In genomic region chr6:101079696-101080270, GRCh38 we compare ENCODE assay signal across 1 cellular context.
A peak's percentile ranks its signal among the peaks of the same experiment; 100 is the strongest.
TF ChIP-seq lines count a peak whose summit lies in the region.

No MANE protein-coding gene starts in this region.

TF ChIP-seq in SK-N-SH treated with all-trans-retinoic acid at 6 μM for 48 hours, 23 proteins besides CTCF, POLR2A, EP300 and RAD21 (continued from another document):
- no peak for TF ChIP-seq ESRRG (CRISPR knock-in tag; IDR thresholded peaks at IDR 0.05)
- TF ChIP-seq ZFP30 (CRISPR knock-in tag; IDR thresholded peaks at IDR 0.05): peak; percentile 93
- TF ChIP-seq BACH2 (CRISPR knock-in tag; IDR thresholded peaks at IDR 0.05; ENCODE audit: borderline replicate concordance): no peak
- no peak for TF ChIP-seq SNAI2 (CRISPR knock-in tag; IDR thresholded peaks at IDR 0.05)
- TF ChIP-seq PPARA (CRISPR knock-in tag; IDR thresholded peaks at IDR 0.05; ENCODE audit: borderline replicate concordance): no peak
- TF ChIP-seq ZC3H10 (CRISPR knock-in tag; IDR thresholded peaks at IDR 0.05): no peak
- peak; percentile 72 for TF ChIP-seq ISL1 (CRISPR knock-in tag; IDR thresholded peaks at IDR 0.05)
- TF ChIP-seq CSRNP3 (CRISPR knock-in tag; IDR thresholded peaks at IDR 0.05): no peak
- TF ChIP-seq RARB (CRISPR knock-in tag; IDR thresholded peaks at IDR 0.05): no peak
